1 cellular context compared by ENCODE assay signal in the genomic region with DNA sequence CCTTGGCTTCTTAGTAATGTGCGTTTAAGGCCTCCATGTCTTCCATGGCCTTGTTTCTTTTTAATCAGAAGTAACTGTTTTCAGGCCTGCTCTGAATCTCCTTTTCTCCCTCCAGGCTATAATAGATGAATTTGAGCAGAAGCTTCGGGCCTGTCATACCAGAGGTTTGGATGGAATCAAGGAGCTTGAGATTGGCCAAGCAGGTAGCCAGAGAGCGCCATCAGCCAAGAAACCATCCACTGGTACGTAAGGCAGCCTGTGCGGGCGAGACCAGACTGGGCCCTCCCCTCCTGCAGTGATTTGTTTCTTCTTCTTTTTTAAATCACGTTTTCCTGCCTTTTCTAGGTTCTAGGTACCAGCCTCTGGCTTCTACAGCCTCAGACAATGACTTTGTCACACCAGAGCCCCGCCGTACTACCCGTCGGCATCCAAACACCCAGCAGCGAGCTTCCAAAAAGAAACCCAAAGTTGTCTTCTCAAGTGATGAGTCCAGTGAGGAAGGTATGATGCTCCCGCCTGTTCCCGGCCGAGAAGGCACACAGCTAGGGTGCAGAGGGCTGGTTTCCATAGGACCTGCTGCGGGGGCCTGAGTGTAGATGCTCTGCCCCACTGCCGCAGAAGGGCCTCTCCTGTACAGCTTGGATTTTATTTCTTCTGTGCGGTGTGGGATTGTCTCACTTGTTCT.
TF ChIP-seq lines count a peak whose summit lies in the region.

No MANE protein-coding gene starts in this region.

TF ChIP-seq in HCT116, 20 proteins besides CTCF, POLR2A, EP300 and RAD21 (continued from another document):
- TF ChIP-seq TCF7L2 (IDR thresholded peaks at IDR 0.05; ENCODE audit: borderline replicate concordance, extremely low read depth, insufficient read depth, insufficient read length) (no peak), EGR1 (IDR thresholded peaks at IDR 0.05; ENCODE audit: low read depth) (no peak), ZNF274 (IDR thresholded peaks at IDR 0.05; ENCODE audit: low read depth, low read length) (no peak), ELF1 (IDR thresholded peaks at IDR 0.05; ENCODE audit: borderline replicate concordance, low read depth) (no peak), FOSL1 (IDR thresholded peaks at IDR 0.05; ENCODE audit: low read depth) (no peak), SP1 (IDR thresholded peaks at IDR 0.05; ENCODE audit: low read depth) (no peak), POLR2AphosphoS5 (IDR thresholded peaks at IDR 0.05; ENCODE audit: low read depth, low read length) (no peak), EZH2 (IDR thresholded peaks at IDR 0.05) (no peak), ZFX (IDR thresholded peaks at IDR 0.05) (no peak), SIN3A (IDR thresholded peaks at IDR 0.05; ENCODE audit: low read depth) (no peak), EZH2phosphoT487 (IDR thresholded peaks at IDR 0.05; ENCODE audit: borderline replicate concordance) (no peak), CBX3 (IDR thresholded peaks at IDR 0.05; ENCODE audit: low read depth) (no peak), YY1 (IDR thresholded peaks at IDR 0.05; ENCODE audit: extremely low read depth, insufficient replicate concordance, low read depth, low read length) (no peak)
- TF ChIP-seq, protein P1, sequence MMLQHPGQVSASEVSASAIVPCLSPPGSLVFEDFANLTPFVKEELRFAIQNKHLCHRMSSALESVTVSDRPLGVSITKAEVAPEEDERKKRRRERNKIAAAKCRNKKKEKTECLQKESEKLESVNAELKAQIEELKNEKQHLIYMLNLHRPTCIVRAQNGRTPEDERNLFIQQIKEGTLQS (IDR thresholded peaks at IDR 0.05): no peak
